ENCODE assay signal across 10 cellular contexts in genomic region chr17:28118362-28118761, GRCh38.
DNase-seq lines count a peak whose midpoint lies in the region; ATAC-seq and TF ChIP-seq lines count a peak whose summit lies in the region.
"Had no signal": no experiment of that assay in that cellular context is flagged by ENCODE, and none has a peak within 500 bp of the region (broad histone marks: within the 10 kb centered on the region; RNA-seq: fewer than 3 reads in every experiment).

No MANE protein-coding gene starts in this region.

- CTCF ChIA-PET in activated CD4-positive, alpha-beta memory T cell treated with anti-CD3 and anti-CD28 coated beads, Interleukin-2, amount 10 ng/mL, durations not matched to agents 7 days and 5 days (lab: Charles Lee): no interaction called here

- H3K9me3 Mint-ChIP-seq in HFFc6: no peaks in the 10 kb centered on the region
- no peaks in the 10 kb centered on the region for H3K9me3 Mint-ChIP-seq in activated CD4-positive, alpha-beta memory T cell treated with anti-CD3 and anti-CD28 coated beads, Interleukin-2, amount 10 ng/mL, durations not matched to agents 7 days and 5 days

- H3K36me3 ChIP-seq in ACC112 (ENCODE audit: insufficient read depth, low read length) (no peaks in the 10 kb centered on the region), right lobe of liver (no peaks in the 10 kb centered on the region), tibial artery (peaks cover 0 to 8% (median 8%) of the 10 kb centered on the region in 3 donors)

- H3K27me3 ChIP-seq in ACC112 (ENCODE audit: insufficient read depth, low read length) (no peaks in the 10 kb centered on the region), right lobe of liver (no peaks in the 10 kb centered on the region), tibial artery (no peaks in the 10 kb centered on the region)

- peaks cover 55% of the 10 kb centered on the region for H3K4me1 Mint-ChIP-seq in HFFc6 (ENCODE audit: low read depth)
- H3K4me1 Mint-ChIP-seq in activated CD4-positive, alpha-beta memory T cell treated with anti-CD3 and anti-CD28 coated beads, Interleukin-2, amount 10 ng/mL, durations not matched to agents 7 days and 5 days: peaks cover 20% of the 10 kb centered on the region

- POLR2A ChIA-PET in activated CD4-positive, alpha-beta memory T cell treated with anti-CD3 and anti-CD28 coated beads, Interleukin-2, amount 10 ng/mL, durations not matched to agents 7 days and 5 days (lab: Charles Lee): no interaction called here

- no peaks in the 10 kb centered on the region for H3K27me3 Mint-ChIP-seq in HFFc6 (ENCODE audit: insufficient read depth)
- no peaks in the 10 kb centered on the region for H3K27me3 Mint-ChIP-seq in activated CD4-positive, alpha-beta memory T cell treated with anti-CD3 and anti-CD28 coated beads, Interleukin-2, amount 10 ng/mL, durations not matched to agents 7 days and 5 days

- ATAC-seq in right lobe of liver (peak in 3 of 4 donors; percentile 6 to 51 (median 39)), GM21447 (IDR thresholded peaks at IDR 0.05; ENCODE audit: unreplicated experiment) (no peak), left cardiac atrium (no peak)

- H3K9me3 ChIP-seq in right lobe of liver: no peaks in the 10 kb centered on the region
- H3K9me3 ChIP-seq in tibial artery: no peaks in the 10 kb centered on the region

- H3K27ac Mint-ChIP-seq in HFFc6: peak overlapping the region; percentile 63; the same call in 1 of the 2 replicates
- H3K27ac Mint-ChIP-seq in activated CD4-positive, alpha-beta memory T cell treated with anti-CD3 and anti-CD28 coated beads, Interleukin-2, amount 10 ng/mL, durations not matched to agents 7 days and 5 days: peak overlapping the region; percentile 47

- peaks cover 25% of the 10 kb centered on the region for H3K79me2 ChIP-seq in ACC112 (ENCODE audit: control insufficient read depth, insufficient read depth, low read length, unreplicated experiment)

- peak overlapping the region; percentile 65 for H3K4me3 ChIP-seq in ACC112 (ENCODE audit: low read depth, low read length)
- peak overlapping the region in 1 of 3 donors; percentile 2 for H3K4me3 ChIP-seq in right lobe of liver
- H3K4me3 ChIP-seq in tibial artery: no peak overlapping the region

- DNase-seq in HFFc6 (no peak), right lobe of liver (no peak), nucleus accumbens (lab: John Stamatoyannopoulos, UW) (no peak), tibial artery (no peak), left cardiac atrium (no peak)
- no peak for DNase-seq in activated CD4-positive, alpha-beta memory T cell treated with anti-CD3 and anti-CD28 coated beads, Interleukin-2, amount 10 ng/mL, durations not matched to agents 7 days and 5 days
- DNase-seq: Calu3, NCI-H69 had no signal

- H2AFZ ChIP-seq in ACC112 (ENCODE audit: low read length, unreplicated experiment): peak overlapping the region; percentile 21

- peak overlapping the region; percentile 30; the same call in 1 of the 2 replicates for H3K4me3 Mint-ChIP-seq in HFFc6
- peak overlapping the region; percentile 52 for H3K4me3 Mint-ChIP-seq in activated CD4-positive, alpha-beta memory T cell treated with anti-CD3 and anti-CD28 coated beads, Interleukin-2, amount 10 ng/mL, durations not matched to agents 7 days and 5 days

- H3K36me3 Mint-ChIP-seq in HFFc6 (ENCODE audit: low read depth): peaks cover 18% of the 10 kb centered on the region
- peaks cover 3% of the 10 kb centered on the region for H3K36me3 Mint-ChIP-seq in activated CD4-positive, alpha-beta memory T cell treated with anti-CD3 and anti-CD28 coated beads, Interleukin-2, amount 10 ng/mL, durations not matched to agents 7 days and 5 days (ENCODE audit: low read depth)

- TF ChIP-seq POLR2A in right lobe of liver (IDR thresholded peaks at IDR 0.05): no peak

- intact Hi-C loops in right lobe of liver (cut with DNase I): no loop called here
- intact Hi-C loops in tibial artery (cut with DNase I; ENCODE audit: low total_unique reads): no loop called here
- intact Hi-C loops in left cardiac atrium (cut with DNase I): no loop called here

- H3K27ac ChIP-seq in ACC112 (ENCODE audit: low read depth, low read length) (no peak overlapping the region), right lobe of liver (peak overlapping the region; percentile 13 to 17 (median 14)), tibial artery (no peak overlapping the region)

- no peak for TF ChIP-seq CTCF in HFFc6 (IDR thresholded peaks at IDR 0.05)
- TF ChIP-seq CTCF in right lobe of liver (IDR thresholded peaks at IDR 0.05): no peak
- TF ChIP-seq CTCF in tibial artery (IDR thresholded peaks at IDR 0.05): no peak

- H3K4me1 ChIP-seq in ACC112 (ENCODE audit: control insufficient read depth, insufficient read depth, low read length, unreplicated experiment): peaks cover 16% of the 10 kb centered on the region
- peaks cover 0 to 21% (median 4%) of the 10 kb centered on the region in 4 donors for H3K4me1 ChIP-seq in right lobe of liver
- peaks cover 0 to 2% (median under 1%) of the 10 kb centered on the region in 4 donors for H3K4me1 ChIP-seq in tibial artery

- WGBS in right lobe of liver (ENCODE audit: insufficient coverage, low coverage, low lambda C conversion rate, missing lambda C conversion rate): 0% methylated on average over 1 of the region's 1 CpG

Comparison
In these comparisons a context has a peak if more than half of its experiments do, and no peak if none do; other contexts are left out.
1. H3K27ac ChIP-seq: peak in right lobe of liver (3 of 3); none in ACC112 (single experiment) and tibial artery (0 of 2).
2. ATAC-seq: peak in right lobe of liver (3 of 4); none in GM21447 (single experiment) and left cardiac atrium (0 of 2).